8 cellular contexts compared by ENCODE assay signal in the genomic region with DNA sequence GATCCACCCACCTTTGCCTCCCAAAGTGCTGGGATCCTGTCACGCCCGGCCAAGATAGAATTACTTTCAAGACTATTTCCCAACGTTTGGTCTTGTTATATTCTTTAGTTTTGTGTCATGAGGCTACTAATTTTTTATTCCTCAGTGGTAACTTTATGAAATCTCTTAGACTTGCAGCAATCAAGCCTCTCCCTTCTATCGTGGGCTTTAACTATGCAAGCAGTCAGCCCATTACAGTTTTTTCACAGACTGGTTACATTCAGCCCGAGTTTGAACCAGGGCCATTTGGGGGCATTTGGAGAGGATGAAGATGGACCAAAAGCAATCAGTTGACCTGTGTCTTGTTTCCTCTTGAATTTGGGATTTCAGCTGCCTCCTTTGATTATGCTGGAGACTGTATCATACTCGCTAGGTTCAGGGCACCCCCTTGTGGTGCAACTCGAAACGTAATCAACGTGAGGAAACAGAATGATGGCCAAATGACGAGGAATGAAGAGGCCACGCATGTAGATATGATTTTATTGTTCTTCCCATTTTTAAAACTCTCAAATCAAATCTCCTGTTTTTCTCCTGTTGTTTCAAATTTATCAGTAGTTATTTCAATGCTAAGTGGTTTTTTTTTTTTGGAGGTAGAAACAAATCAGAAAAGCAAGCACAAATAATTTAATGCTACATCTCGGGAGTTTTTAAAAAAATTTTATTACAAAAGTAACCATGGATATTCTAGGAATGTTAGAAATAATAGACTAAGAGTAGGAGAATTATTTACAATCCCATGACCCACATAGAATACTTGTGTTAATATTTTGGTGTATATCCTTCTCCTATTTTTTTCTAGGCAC.
DNase-seq lines count a peak whose midpoint lies in the region; ATAC-seq and TF ChIP-seq lines count a peak whose summit lies in the region.

No MANE protein-coding gene starts in this region.

- TF ChIP-seq CTCF in BJ (IDR thresholded peaks at IDR 0.05; ENCODE audit: insufficient read depth, low read depth, low read length), result peak; percentile 83

- H3K27me3 ChIP-seq in BJ (ENCODE audit: control insufficient read depth, insufficient read depth, low read length), result no peaks in the 10 kb centered on the region

- POLR2A ChIA-PET in BJ (lab: Charles Lee), result no interaction called here

- H3K4me3 ChIP-seq in BJ (ENCODE audit: low read depth, low read length), result no peak overlapping the region

- H3K36me3 ChIP-seq in BJ (ENCODE audit: control insufficient read depth, insufficient read depth, low read length), result no peaks in the 10 kb centered on the region

- in situ Hi-C loops in T47D (cut with HindIII; ENCODE audit: low pct_unique_long_range_greater_than_20kb, low sequenced_read_pairs), result no loop called here

- ATAC-seq in GM18508 (IDR thresholded peaks at IDR 0.05; ENCODE audit: insufficient read depth, unreplicated experiment), result peak; percentile 56
- ATAC-seq in HG03159 (IDR thresholded peaks at IDR 0.05; ENCODE audit: unreplicated experiment), result peak; percentile 86

- DNase-seq in BJ (ENCODE audit: low read depth) (no peak), NOMO-1 treated with DMSO at 0.1 percent for 48 hours (lab: John Stamatoyannopoulos, UW; ENCODE audit: unreplicated experiment) (peak; percentile 34), T47D (ENCODE audit: low read depth in 1 of 2, low spot score in 1 of 2) (peak; percentile 7 to 75), islet precursor cell (peak; percentile 73), GF-D8 (lab: John Stamatoyannopoulos, UW) (no peak)
- peak in 2 of 3 donors; percentile 20 to 28 for DNase-seq in stimulated activated CD4-positive, alpha-beta T cell treated with anti-CD3 and anti-CD28 coated beads, TNF-alpha, amount 100 ng/mL, for 48 hours (ENCODE audit: low read depth in 3 of 3)

- CTCF ChIA-PET in BJ (lab: Yijun Ruan, JAX), result interaction anchor here (0.5 to 4.3 kb wide), 14 partner anchors 9 to 373 kb away, joined by 3 to 25 read pairs (median 4); partner anchors contain the start of gene KIAA1217

Comparison
In these comparisons a context has a peak if more than half of its experiments do, and no peak if none do; other contexts are left out.
1. DNase-seq: peak in NOMO-1 treated with DMSO at 0.1 percent for 48 hours (single experiment), T47D (2 of 2), islet precursor cell (single experiment) and stimulated activated CD4-positive, alpha-beta T cell treated with anti-CD3 and anti-CD28 coated beads, TNF-alpha, amount 100 ng/mL, for 48 hours (2 of 3); none in BJ (single experiment) and GF-D8 (single experiment).